11 cellular contexts compared by ENCODE assay signal in genomic region chr6:108897371-108897770, GRCh38. TPM values are rescaled to one million over a fixed set of nuclear protein-coding genes. Genes with fewer than 3 reads are reported as not detected.
A peak's percentile ranks its signal among the peaks of the same experiment; 100 is the strongest.
DNase-seq lines count a peak whose midpoint lies in the region; ATAC-seq and TF ChIP-seq lines count a peak whose summit lies in the region.
"Had no signal": no experiment of that assay in that cellular context is flagged by ENCODE, and none has a peak within 500 bp of the region (broad histone marks: within the 10 kb centered on the region; RNA-seq: fewer than 3 reads in every experiment).

No MANE protein-coding gene starts in this region.

- BruUV-seq in Caco-2 (replicated peaks; lab: Mats Ljungman, UMichigan), result no TSS peak

- ATAC-seq in WTC11, result peak; percentile 50; the same call in 1 of the 2 replicates
- peak; percentile 31 for ATAC-seq in left lung
- ATAC-seq: activated CD8-positive, alpha-beta memory T cell treated with anti-CD3 and anti-CD28 coated beads, Interleukin-2, amount 10 ng/mL, durations not matched to agents 7 days and 5 days had no signal

- H3K27me3 ChIP-seq in Caco-2 (replicated peaks; ENCODE audit: control insufficient read depth, insufficient read depth, low read length) (no peaks in the 10 kb centered on the region), left lung (no peaks in the 10 kb centered on the region)
- H3K27me3 ChIP-seq: MG63, neural progenitor cell had no signal

- TF ChIP-seq CTCF in Caco-2 (IDR thresholded peaks at IDR 0.05; ENCODE audit: insufficient read depth in 1 of 2, low read depth in 1 of 2, low read length in 1 of 2, severe bottlenecking in 1 of 2, unreplicated experiment in 1 of 2) (no peak), WTC11 (IDR thresholded peaks at IDR 0.05) (no peak), left lung (IDR thresholded peaks at IDR 0.05) (no peak), endothelial cell (IDR thresholded peaks at IDR 0.05; ENCODE audit: unreplicated experiment) (no peak)

- H3K4me3 Mint-ChIP-seq in Caco-2 (ENCODE audit: unreplicated experiment) (no peak overlapping the region), WTC11 (no peak overlapping the region), endothelial cell (ENCODE audit: unreplicated experiment) (no peak overlapping the region)
- H3K4me3 Mint-ChIP-seq: activated CD8-positive, alpha-beta memory T cell treated with anti-CD3 and anti-CD28 coated beads, Interleukin-2, amount 10 ng/mL, durations not matched to agents 7 days and 5 days; neural progenitor cell had no signal

- POLR2A ChIA-PET in Caco-2 (lab: Charles Lee) (no interaction called here), WTC11 (lab: Charles Lee) (no interaction called here)

- peak; percentile 41 to 72 for DNase-seq in Caco-2
- peak; percentile 48 for DNase-seq in NCI-H128 (lab: John Stamatoyannopoulos, UW; ENCODE audit: unreplicated experiment)
- no peak for DNase-seq in WTC11 (ENCODE audit: low spot score)
- no peak for DNase-seq in left lung
- no peak for DNase-seq in NCI-H187 treated with DMSO at 0.1 percent for 48 hours (lab: John Stamatoyannopoulos, UW)
- no peak for DNase-seq in mucosa of gallbladder (ENCODE audit: low spot score)
- no peak for DNase-seq in endothelial cell (ENCODE audit: low spot score)
- no peak for DNase-seq in GDM1 (lab: John Stamatoyannopoulos, UW)
- DNase-seq: activated CD8-positive, alpha-beta memory T cell treated with anti-CD3 and anti-CD28 coated beads, Interleukin-2, amount 10 ng/mL, durations not matched to agents 7 days and 5 days; MG63 had no signal

- H3K4me1 Mint-ChIP-seq in Caco-2 (ENCODE audit: low read depth, unreplicated experiment), result peaks cover 15% of the 10 kb centered on the region
- H3K4me1 Mint-ChIP-seq in WTC11, result peaks cover 23% of the 10 kb centered on the region
- peaks cover 9% of the 10 kb centered on the region for H3K4me1 Mint-ChIP-seq in endothelial cell (ENCODE audit: unreplicated experiment)

- CTCF ChIA-PET in Caco-2 (lab: Charles Lee) (no interaction called here), WTC11 (lab: Charles Lee) (interaction anchor here (0.5 kb wide), 1 partner anchor 115 kb away, joined by 3 read pairs; no protein-coding TSS in a partner anchor)

- H3K36me3 ChIP-seq in Caco-2 (ENCODE audit: control insufficient read depth, insufficient read depth, low read length) (no peaks in the 10 kb centered on the region; the same call in none of the 2 replicates), left lung (no peaks in the 10 kb centered on the region)
- H3K36me3 ChIP-seq: MG63, neural progenitor cell had no signal

- H3K4me1 ChIP-seq in Caco-2, result peaks cover 10% of the 10 kb centered on the region
- H3K4me1 ChIP-seq in left lung, result peaks cover 6 to 47% of the 10 kb centered on the region in 2 donors

- H3K36me3 Mint-ChIP-seq in Caco-2 (ENCODE audit: insufficient read depth, unreplicated experiment) (no peaks in the 10 kb centered on the region), WTC11 (no peaks in the 10 kb centered on the region), endothelial cell (ENCODE audit: low read depth, unreplicated experiment) (no peaks in the 10 kb centered on the region)

- no peaks in the 10 kb centered on the region for H3K9me3 Mint-ChIP-seq in Caco-2 (ENCODE audit: unreplicated experiment)
- H3K9me3 Mint-ChIP-seq in WTC11, result no peaks in the 10 kb centered on the region
- no peaks in the 10 kb centered on the region for H3K9me3 Mint-ChIP-seq in endothelial cell (ENCODE audit: unreplicated experiment)
- H3K9me3 Mint-ChIP-seq: neural progenitor cell had no signal

- no peaks in the 10 kb centered on the region for H3K27me3 Mint-ChIP-seq in Caco-2 (ENCODE audit: insufficient read depth, unreplicated experiment)
- H3K27me3 Mint-ChIP-seq in WTC11 (ENCODE audit: low read depth), result no peaks in the 10 kb centered on the region
- peaks cover 1% of the 10 kb centered on the region for H3K27me3 Mint-ChIP-seq in endothelial cell (ENCODE audit: unreplicated experiment)

- intact Hi-C loops in Caco-2 (cut with micrococcal nuclease; ENCODE audit: unreplicated experiment), result no loop called here
- intact Hi-C loops in left lung (cut with DNase I), result loop anchor here in 1 of 2 donors (10.0 kb wide), 1 partner anchor 167 kb away; no protein-coding TSS in a partner anchor

- no peak overlapping the region for H3K4me3 ChIP-seq in Caco-2 (ENCODE audit: low read depth, low read length)
- H3K4me3 ChIP-seq in left lung, result no peak overlapping the region
- H3K4me3 ChIP-seq: MG63, neural progenitor cell had no signal

- H3K27ac Mint-ChIP-seq in Caco-2 (ENCODE audit: unreplicated experiment) (no peak overlapping the region), WTC11 (peak overlapping the region; percentile 58; the same call in 1 of the 2 replicates), endothelial cell (ENCODE audit: unreplicated experiment) (no peak overlapping the region)
- H3K27ac Mint-ChIP-seq: activated CD8-positive, alpha-beta memory T cell treated with anti-CD3 and anti-CD28 coated beads, Interleukin-2, amount 10 ng/mL, durations not matched to agents 7 days and 5 days; neural progenitor cell had no signal

- H3K9me3 ChIP-seq in Caco-2, result no peaks in the 10 kb centered on the region
- no peaks in the 10 kb centered on the region for H3K9me3 ChIP-seq in left lung
- H3K9me3 ChIP-seq: MG63 had no signal

- H3K27ac ChIP-seq in left lung, result no peak overlapping the region
- H3K27ac ChIP-seq: neural progenitor cell had no signal

TF ChIP-seq in WTC11, 78 proteins besides CTCF, POLR2A, EP300 and RAD21 (continues in another document):
- TF ChIP-seq CDX4 (CRISPR knock-in tag; IDR thresholded peaks at IDR 0.05; ENCODE audit: borderline replicate concordance), result no peak
- TF ChIP-seq PRDM15 (CRISPR knock-in tag; IDR thresholded peaks at IDR 0.05), result no peak
- TF ChIP-seq ELF4 (CRISPR knock-in tag; IDR thresholded peaks at IDR 0.05; ENCODE audit: low read depth), result no peak
- TF ChIP-seq ZNF423 (CRISPR knock-in tag; IDR thresholded peaks at IDR 0.05), result no peak
- TF ChIP-seq GRHL2 (CRISPR knock-in tag; IDR thresholded peaks at IDR 0.05; ENCODE audit: insufficient replicate concordance, severe bottlenecking), result no peak
- no peak for TF ChIP-seq SP1 (CRISPR knock-in tag; conservative IDR thresholded peaks at IDR 0.05)
- no peak for TF ChIP-seq ZBTB21 (CRISPR knock-in tag; IDR thresholded peaks at IDR 0.05; ENCODE audit: borderline replicate concordance)
- TF ChIP-seq NFE2L1 (CRISPR knock-in tag; IDR thresholded peaks at IDR 0.05), result no peak
- TF ChIP-seq CBFB (CRISPR knock-in tag; IDR thresholded peaks at IDR 0.05; ENCODE audit: low read depth), result no peak
- TF ChIP-seq ATF3 (CRISPR knock-in tag; conservative IDR thresholded peaks at IDR 0.05), result no peak
- TF ChIP-seq ERG (CRISPR knock-in tag; IDR thresholded peaks at IDR 0.05), result no peak

RNA-seq across cellular contexts. Expression of gene ARMC2, which starts 49.1 kb away (rescaled TPM):
- 6.1 and 7.8 TPM in 2 replicates for total RNA-seq in Caco-2 (2022)
- total RNA-seq in WTC11 (2021), result 4.6 to 5.2 TPM (median 4.7 TPM) in 3 replicates
- 1 to 10 TPM; 7.8 to 8.0 TPM for total RNA-seq in left lung
- 5.8 TPM for total RNA-seq in mucosa of gallbladder
- 6.3 TPM for total RNA-seq in endothelial cell (ENCODE audit: unreplicated experiment)

Comparison
In these comparisons a context has a peak if more than half of its experiments do, and no peak if none do; other contexts are left out.
1. DNase-seq: peak in Caco-2 (2 of 2) and NCI-H128 (single experiment); none in WTC11 (single experiment), left lung (0 of 2), NCI-H187 treated with DMSO at 0.1 percent for 48 hours (single experiment), mucosa of gallbladder (single experiment), endothelial cell (single experiment) and GDM1 (single experiment).